Comparison of ENCODE assay signal across 22 cellular contexts in the genomic region with DNA sequence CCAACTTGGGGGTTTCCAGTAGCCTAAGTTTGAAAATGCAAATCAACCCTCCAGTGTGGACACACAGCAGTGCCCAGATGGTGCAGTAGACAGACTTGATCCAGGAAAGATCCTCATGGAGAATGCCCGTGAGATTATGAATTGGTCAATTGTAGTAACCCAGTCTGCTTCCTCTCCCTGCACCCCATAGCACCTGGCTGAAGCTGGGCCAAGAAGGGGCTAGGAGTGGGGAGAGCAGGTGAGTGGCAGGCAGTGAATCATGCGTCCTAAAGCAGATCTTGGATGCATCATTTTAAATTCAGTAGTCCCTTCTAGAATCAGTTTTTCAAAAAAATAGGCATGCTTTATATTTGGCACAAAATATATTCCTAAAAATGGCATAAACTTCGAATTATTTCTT. TPM values are rescaled to one million over a fixed set of nuclear protein-coding genes. Genes with fewer than 3 reads are reported as not detected.
"Had no signal": no experiment of that assay in that cellular context is flagged by ENCODE, and none has a peak within 500 bp of the region (broad histone marks: within the 10 kb centered on the region; RNA-seq: fewer than 3 reads in every experiment).

No MANE protein-coding gene starts in this region.

- H3K27ac ChIP-seq: coronary artery, esophagus squamous epithelium, parathyroid adenoma, right lobe of liver, stomach, thyroid gland had no signal

- H3K4me3 ChIP-seq: coronary artery, esophagus squamous epithelium, lung, mucosa of descending colon, right lobe of liver, stomach, thyroid gland had no signal

- H3K4me1 ChIP-seq: esophagus squamous epithelium, right lobe of liver had no signal

- H3K9me3 ChIP-seq: esophagus squamous epithelium, mucosa of descending colon, right lobe of liver, stomach, thyroid gland had no signal

- H3K9ac ChIP-seq: parathyroid adenoma had no signal

- ATAC-seq: left lobe of liver; mucosa of descending colon; natural killer cell treated with Interleukin-12 subunit alpha and Interleukin-12 subunit beta and Interleukin-15 and Interleukin-18, amount 100 ng/mL, for 72 hours; right lobe of liver; stimulated activated effector memory CD8-positive, alpha-beta T cell treated with anti-CD3 and anti-CD28 coated beads, Interleukin-12 subunit alpha, Interleukin-12 subunit beta, amount 100 ng/mL, for 72 hours had no signal

- H2AFZ ChIP-seq: parathyroid adenoma had no signal

- H3K27me3 ChIP-seq: esophagus squamous epithelium, right lobe of liver, stomach, thyroid gland had no signal

- FAIRE-seq: endometrium, kidney, urothelium cell line had no signal

- DNase-seq: dermis blood vessel endothelial cell; effector memory CD4-positive, alpha-beta T cell; erythroblast; esophagus squamous epithelium; foreskin melanocyte; kidney; mucosa of descending colon; naive B cell; right lobe of liver; stimulated activated CD4-positive, alpha-beta T cell treated with anti-CD3 and anti-CD28 coated beads, Interleukin-2, amount 100 ng/mL, for 24 hours; stimulated activated CD4-positive, alpha-beta T cell treated with anti-CD3 and anti-CD28 coated beads, Interleukin-4, amount 100 ng/mL, for 24 hours; stimulated activated naive CD4-positive, alpha-beta T cell treated with Interleukin-2 at 50 U/mL for 16 hours; stomach; thyroid gland had no signal

RNA-seq across cellular contexts. Expression of a gene that starts 52.2 kb away (rescaled TPM):
- total RNA-seq: dermis blood vessel endothelial cell had no signal
